ENCODE assay signal across 8 cellular contexts in the genomic region with DNA sequence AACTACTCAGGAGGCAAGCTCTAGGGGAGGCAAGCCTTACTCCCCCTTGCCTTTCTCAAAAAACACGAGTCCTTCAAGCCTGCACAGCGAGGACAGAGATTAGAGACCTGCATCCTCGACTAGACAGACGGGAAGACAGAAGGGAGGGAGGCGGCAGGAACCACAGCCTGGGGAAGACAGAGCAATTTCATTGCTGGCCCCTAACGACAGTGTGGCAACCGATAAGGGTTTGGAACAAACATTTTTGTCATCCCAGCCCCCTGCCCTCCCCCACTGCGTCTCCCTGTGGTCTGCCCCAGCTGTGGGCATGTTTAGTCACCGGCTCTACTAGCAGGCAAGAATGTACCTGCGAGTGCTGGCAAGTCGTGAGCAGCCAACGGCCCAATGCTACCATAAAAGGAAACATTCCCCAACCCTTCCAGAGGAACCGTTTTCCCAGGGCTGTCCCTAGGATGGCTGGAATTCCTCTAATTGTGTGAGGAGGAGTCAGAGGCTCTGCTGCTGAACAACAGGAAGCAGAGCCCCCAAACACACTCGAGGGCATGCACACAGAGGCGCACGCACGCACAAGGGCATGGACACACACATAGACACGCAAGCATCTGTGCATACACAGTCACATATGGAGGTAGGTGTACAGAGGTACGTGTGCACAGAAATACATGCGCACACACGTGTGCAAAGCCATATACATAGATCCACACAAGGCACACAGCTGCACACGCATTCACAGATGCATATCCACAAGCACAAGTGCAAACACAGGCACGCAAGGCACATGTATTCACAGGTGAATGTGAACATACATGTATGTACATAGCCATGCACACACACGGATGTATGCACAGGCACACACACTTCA. TPM values are rescaled to one million over a fixed set of nuclear protein-coding genes. Genes with fewer than 3 reads are reported as not detected.
DNase-seq lines count a peak whose midpoint lies in the region; ATAC-seq and TF ChIP-seq lines count a peak whose summit lies in the region.

No MANE protein-coding gene starts in this region.

- H3K36me3 Mint-ChIP-seq in nephron (ENCODE audit: low read depth), result peaks cover 59% of the 10 kb centered on the region

- 15 to 23% methylated on average over 24 of the region's 24 CpGs for WGBS in esophagus, 2 donors

- ATAC-seq in stimulated activated naive CD8-positive, alpha-beta T cell treated with anti-CD3 and anti-CD28 coated beads, Interleukin-15, amount 100 ng/mL, for 72 hours, result peak; percentile 69

- H3K4me1 Mint-ChIP-seq in nephron, result peaks cover 82% of the 10 kb centered on the region
- H3K4me1 Mint-ChIP-seq in stimulated activated naive CD8-positive, alpha-beta T cell treated with anti-CD3 and anti-CD28 coated beads, Interleukin-15, amount 100 ng/mL, for 72 hours, result peaks cover 91% of the 10 kb centered on the region

- peaks cover 10% of the 10 kb centered on the region for H3K4me1 ChIP-seq in NT2/D1 (ENCODE audit: insufficient read depth, insufficient read length)
- peaks cover 32 to 65% of the 10 kb centered on the region in 2 donors for H3K4me1 ChIP-seq in esophagus (ENCODE audit: control insufficient read depth in 2 of 2, insufficient read depth in 2 of 2, low read length in 1 of 2)

- H3K27ac ChIP-seq in esophagus (ENCODE audit: low read depth in 2 of 2, low read length in 1 of 2), result peak overlapping the region; percentile 91 to 99

- peaks cover 67% of the 10 kb centered on the region for H3K36me3 ChIP-seq in NT2/D1 (ENCODE audit: insufficient read depth, insufficient read length, low read length)
- H3K36me3 ChIP-seq in esophagus (ENCODE audit: control insufficient read depth in 2 of 2, insufficient read depth in 2 of 2, low read length in 1 of 2), result peaks cover 10 to 31% of the 10 kb centered on the region in 2 donors

- TF ChIP-seq CTCF in GM12865 (IDR thresholded peaks at IDR 0.05; ENCODE audit: insufficient read depth, low read depth, low read length, missing control alignments), result no peak
- TF ChIP-seq CTCF in nephron (IDR thresholded peaks at IDR 0.05; ENCODE audit: unreplicated experiment in 3 of 3), result no peak

- H3K4me3 Mint-ChIP-seq in nephron, result peak overlapping the region; percentile 48 to 70 (median 56)
- peak overlapping the region; percentile 89 to 97 for H3K4me3 Mint-ChIP-seq in stimulated activated naive CD8-positive, alpha-beta T cell treated with anti-CD3 and anti-CD28 coated beads, Interleukin-15, amount 100 ng/mL, for 72 hours

- no peaks in the 10 kb centered on the region for H3K27me3 Mint-ChIP-seq in nephron (ENCODE audit: low read depth)
- no peaks in the 10 kb centered on the region for H3K27me3 Mint-ChIP-seq in stimulated activated naive CD8-positive, alpha-beta T cell treated with anti-CD3 and anti-CD28 coated beads, Interleukin-15, amount 100 ng/mL, for 72 hours

- peak overlapping the region; percentile 95 to 100 (median 99) for H3K27ac Mint-ChIP-seq in nephron
- H3K27ac Mint-ChIP-seq in stimulated activated naive CD8-positive, alpha-beta T cell treated with anti-CD3 and anti-CD28 coated beads, Interleukin-15, amount 100 ng/mL, for 72 hours, result peak overlapping the region; percentile 98

- H3K4me3 ChIP-seq in GM12865 (ENCODE audit: low read depth, low read length) (peak overlapping the region; percentile 65), NT2/D1 (ENCODE audit: insufficient read length, low read depth) (no peak overlapping the region), esophagus (ENCODE audit: low read depth in 1 of 2, low read length in 2 of 2) (peak overlapping the region in 1 of 2 donors; percentile 2)

- H3K9ac ChIP-seq in NT2/D1 (ENCODE audit: insufficient read length, low read depth), result peak overlapping the region; percentile 50

- H3K27me3 ChIP-seq in NT2/D1 (ENCODE audit: insufficient read depth, insufficient read length) (no peaks in the 10 kb centered on the region), esophagus (ENCODE audit: control insufficient read depth in 1 of 2, insufficient read depth in 2 of 2, low read length in 2 of 2) (no peaks in the 10 kb centered on the region)

- DNase-seq in GM12865 (ENCODE audit: low read depth) (peak; percentile 55), NT2/D1 (ENCODE audit: low read depth, low spot score) (peak; percentile 75), activated T-cell treated with anti-CD3 and anti-CD28 coated beads for 4 hours (peak; percentile 80), epidermal melanocyte (ENCODE audit: insufficient read length, low spot score) (no peak), NCI-H1417 (lab: John Stamatoyannopoulos, UW) (no peak)
- DNase-seq in stimulated activated naive CD8-positive, alpha-beta T cell treated with anti-CD3 and anti-CD28 coated beads, Interleukin-15, amount 100 ng/mL, for 72 hours, result peak; percentile 65 to 86

- H3K9me3 ChIP-seq in NT2/D1 (ENCODE audit: insufficient read depth, low read length) (no peaks in the 10 kb centered on the region), esophagus (ENCODE audit: control insufficient read depth in 2 of 2, insufficient read depth in 1 of 2, low read depth in 1 of 2, low read length in 1 of 2) (no peaks in the 10 kb centered on the region)

- no peaks in the 10 kb centered on the region for H3K9me3 Mint-ChIP-seq in nephron
- H3K9me3 Mint-ChIP-seq in stimulated activated naive CD8-positive, alpha-beta T cell treated with anti-CD3 and anti-CD28 coated beads, Interleukin-15, amount 100 ng/mL, for 72 hours, result no peaks in the 10 kb centered on the region

RNA-seq across cellular contexts. Expression of gene MYH9, which starts 58.3 kb away (rescaled TPM):
- polyA plus RNA-seq in esophagus, result 100 to 1,000 TPM; 107 to 114 TPM

Comparison
In these comparisons a context has a peak if more than half of its experiments do, and no peak if none do; other contexts are left out.
1. DNase-seq: peak in GM12865 (single experiment), NT2/D1 (single experiment), activated T-cell treated with anti-CD3 and anti-CD28 coated beads for 4 hours (single experiment) and stimulated activated naive CD8-positive, alpha-beta T cell treated with anti-CD3 and anti-CD28 coated beads, Interleukin-15, amount 100 ng/mL, for 72 hours (2 of 2); none in epidermal melanocyte (single experiment) and NCI-H1417 (0 of 3).